In the genomic region with DNA sequence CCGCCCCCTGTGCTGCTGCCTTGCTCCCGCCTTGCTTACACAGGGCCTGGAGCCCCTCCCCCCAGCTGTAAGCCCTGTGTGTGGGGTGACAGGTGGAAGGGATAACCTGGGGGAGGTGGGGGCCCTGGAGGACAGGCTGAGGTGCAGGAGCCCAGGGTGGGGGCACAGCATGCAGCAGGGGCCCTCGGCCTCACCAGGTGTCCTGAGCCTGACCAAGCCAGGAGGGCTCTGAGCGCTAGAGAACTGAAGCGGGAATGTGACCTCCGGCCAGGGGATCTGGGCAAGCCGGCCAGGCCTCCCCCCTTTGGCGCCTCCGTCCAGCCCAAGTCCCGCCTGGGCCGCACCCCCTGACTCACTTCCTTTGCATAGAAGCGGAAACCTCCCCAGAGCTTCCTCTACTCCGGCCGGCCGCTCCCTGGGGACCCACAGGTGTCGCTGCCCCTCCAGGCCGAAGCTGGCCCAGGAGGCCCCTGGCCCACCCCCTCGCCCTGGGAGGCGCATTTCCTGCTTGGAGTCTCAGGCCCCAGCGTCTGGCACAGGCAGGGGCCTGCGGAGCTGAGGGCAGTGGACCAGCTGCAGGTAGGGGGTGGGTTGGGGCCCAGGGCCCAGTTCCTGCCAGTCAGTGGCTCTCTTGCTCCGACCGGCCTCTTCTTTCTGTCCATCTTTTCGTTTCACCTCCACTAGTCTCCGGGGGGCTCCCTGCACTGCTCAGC, we compare ENCODE assay signal across 8 cellular contexts. TPM values are rescaled to one million over a fixed set of nuclear protein-coding genes. Genes with fewer than 3 reads are reported as not detected.
DNase-seq lines count a peak whose midpoint lies in the region; ATAC-seq, FAIRE-seq and TF ChIP-seq lines count a peak whose summit lies in the region.

Gene TOR4A, plus strand, starts transcription at position 398 of the 713 bp plus-strand sequence. CDS start 964 bp downstream, outside the sequence.

- CTCF ChIA-PET in AG04450 (lab: Charles Lee), result interaction anchor here (1.3 kb wide), 1 partner anchor 41 kb away, joined by 5 read pairs; no protein-coding TSS in a partner anchor

- no peaks in the 10 kb centered on the region for H3K27me3 ChIP-seq in AG04450 (ENCODE audit: control insufficient read depth, insufficient read depth, low read length)

- H3K27ac Mint-ChIP-seq in central memory CD8-positive, alpha-beta T cell (ENCODE audit: low read depth), result peak within 1 kb of the TSS; percentile 35
- peak within 1 kb of the TSS; percentile 96 for H3K27ac Mint-ChIP-seq in stimulated activated memory B cell treated with anti-CD40 and anti-IgM and Interleukin-4, amounts not matched to agents 10 μg/mL and 1 μg/mL and 100 μg/mL, for 72 hours

- FAIRE-seq in GM18507 (lab: Jason Lieb, UNC) (peak; percentile 93), RCC 7860 (lab: Jason Lieb, UNC) (peak; percentile 84), kidney (lab: Jason Lieb, UNC) (no peak)

- H3K4me1 Mint-ChIP-seq in central memory CD8-positive, alpha-beta T cell, result peaks cover 19% of the 10 kb centered on the region
- peaks cover 45% of the 10 kb centered on the region for H3K4me1 Mint-ChIP-seq in stimulated activated memory B cell treated with anti-CD40 and anti-IgM and Interleukin-4, amounts not matched to agents 10 μg/mL and 1 μg/mL and 100 μg/mL, for 72 hours

- H3K4me3 Mint-ChIP-seq in central memory CD8-positive, alpha-beta T cell, result peak within 1 kb of the TSS; percentile 64
- H3K4me3 Mint-ChIP-seq in stimulated activated memory B cell treated with anti-CD40 and anti-IgM and Interleukin-4, amounts not matched to agents 10 μg/mL and 1 μg/mL and 100 μg/mL, for 72 hours, result peak within 1 kb of the TSS; percentile 94

- TF ChIP-seq CTCF in AG04450 (IDR thresholded peaks at IDR 0.05; ENCODE audit: low read depth, low read length), result peak; percentile 38
- TF ChIP-seq CTCF in kidney (IDR thresholded peaks at IDR 0.05; ENCODE audit: borderline replicate concordance, extremely low read depth, insufficient read depth), result no peak

- ATAC-seq in HG02973 (IDR thresholded peaks at IDR 0.05; ENCODE audit: unreplicated experiment) (peak; percentile 49), HG02852 (IDR thresholded peaks at IDR 0.05; ENCODE audit: unreplicated experiment) (no peak)
- ATAC-seq in central memory CD8-positive, alpha-beta T cell (replicated peaks; ENCODE audit: extremely low read depth, poor library complexity, severe bottlenecking), result peak; percentile 54
- ATAC-seq in stimulated activated memory B cell treated with anti-CD40 and anti-IgM and Interleukin-4, amounts not matched to agents 10 μg/mL and 1 μg/mL and 100 μg/mL, for 72 hours, result peak; percentile 73

- no peaks in the 10 kb centered on the region for H3K9me3 Mint-ChIP-seq in central memory CD8-positive, alpha-beta T cell
- no peaks in the 10 kb centered on the region for H3K9me3 Mint-ChIP-seq in stimulated activated memory B cell treated with anti-CD40 and anti-IgM and Interleukin-4, amounts not matched to agents 10 μg/mL and 1 μg/mL and 100 μg/mL, for 72 hours

- peaks cover 7 to 26% of the 10 kb centered on the region in 2 donors for H3K4me1 ChIP-seq in kidney (ENCODE audit: control insufficient read depth in 1 of 2, insufficient read depth in 1 of 2, low read depth in 1 of 2, low read length in 2 of 2)

- intact Hi-C loops in kidney (cut with DNase I), result no loop called here

- H3K4me3 ChIP-seq in AG04450 (ENCODE audit: low read depth, low read length), result peak within 1 kb of the TSS; percentile 77
- peak within 1 kb of the TSS; percentile 42 to 48 for H3K4me3 ChIP-seq in kidney (ENCODE audit: low read length in 2 of 2)

- DNase-seq in AG04450 (ENCODE audit: low read depth, low spot score) (peak; percentile 54), GM18507 (ENCODE audit: extremely low spot score, insufficient read length, low read depth) (peak; percentile 81), RCC 7860 (ENCODE audit: low spot score) (peak; percentile 90), kidney (peak; percentile 96)
- DNase-seq in central memory CD8-positive, alpha-beta T cell (ENCODE audit: low spot score in 2 of 2), result no peak

- H3K9me3 ChIP-seq in AG04450 (ENCODE audit: control insufficient read depth, insufficient read depth, low read length) (peaks cover 5% of the 10 kb centered on the region; the same call in 1 of the 2 replicates), kidney (ENCODE audit: control insufficient read depth in 1 of 2, low read length in 2 of 2) (no peaks in the 10 kb centered on the region)

- H3K27ac ChIP-seq in AG04450 (ENCODE audit: low read depth, low read length), result peak within 1 kb of the TSS; percentile 84
- peak within 1 kb of the TSS; percentile 90 to 92 for H3K27ac ChIP-seq in kidney (ENCODE audit: low read depth in 2 of 2, low read length in 2 of 2)

- H3K36me3 ChIP-seq in kidney (ENCODE audit: control insufficient read depth in 1 of 2, insufficient read depth in 2 of 2, low read length in 2 of 2), result no peaks in the 10 kb centered on the region

- POLR2A ChIA-PET in AG04450 (lab: Yijun Ruan, JAX), result interaction anchor here (0.5 to 1.8 kb wide), 8 partner anchors 10 to 285 kb away, joined by 3 to 21 read pairs (median 4); partner anchors contain the start of genes NELFB, PAXX and TUBB4B

- no peaks in the 10 kb centered on the region for H3K27me3 Mint-ChIP-seq in central memory CD8-positive, alpha-beta T cell
- H3K27me3 Mint-ChIP-seq in stimulated activated memory B cell treated with anti-CD40 and anti-IgM and Interleukin-4, amounts not matched to agents 10 μg/mL and 1 μg/mL and 100 μg/mL, for 72 hours, result no peaks in the 10 kb centered on the region

- H3K36me3 Mint-ChIP-seq in central memory CD8-positive, alpha-beta T cell (ENCODE audit: insufficient read depth), result peaks cover 5% of the 10 kb centered on the region
- H3K36me3 Mint-ChIP-seq in stimulated activated memory B cell treated with anti-CD40 and anti-IgM and Interleukin-4, amounts not matched to agents 10 μg/mL and 1 μg/mL and 100 μg/mL, for 72 hours, result peaks cover 10% of the 10 kb centered on the region

- H3K9ac ChIP-seq in kidney (ENCODE audit: low read length in 2 of 2), result peak within 1 kb of the TSS; percentile 53 to 65

RNA-seq across cellular contexts. Expression of gene TOR4A, which starts in this region (rescaled TPM):
- polyA plus RNA-seq in AG04450 (2011; rRNA removed) (14.1 and 18.7 TPM in 2 replicates), kidney (ENCODE audit: insufficient read depth, low read depth, low replicate concordance) (4.9 TPM)
- polyA minus RNA-seq in AG04450 (2011; rRNA and poly(A)+ RNA removed), result 10.9 and 14.8 TPM in 2 replicates
- total RNA-seq in kidney, result 23.8 TPM

Comparison
In these comparisons a context has a peak if more than half of its experiments do, and no peak if none do; other contexts are left out.
1. DNase-seq: peak in AG04450 (single experiment), GM18507 (single experiment), RCC 7860 (single experiment) and kidney (single experiment); none in central memory CD8-positive, alpha-beta T cell (0 of 2).